In genomic region chr22:46578251-46578823, GRCh38 we compare ENCODE assay signal across 8 cellular contexts. TPM values are rescaled to one million over a fixed set of nuclear protein-coding genes. Genes with fewer than 3 reads are reported as not detected.
DNase-seq lines count a peak whose midpoint lies in the region; ATAC-seq and TF ChIP-seq lines count a peak whose summit lies in the region.

No MANE protein-coding gene starts in this region.

- peaks cover 15% of the 10 kb centered on the region; the same call in 1 of the 2 replicates for H3K4me1 ChIP-seq in MM.1S (ENCODE audit: low read length)

- no peaks in the 10 kb centered on the region for H3K27me3 Mint-ChIP-seq in effector memory CD8-positive, alpha-beta T cell
- no peaks in the 10 kb centered on the region for H3K27me3 Mint-ChIP-seq in natural killer cell treated with Interleukin-12 subunit alpha and Interleukin-12 subunit beta and Interleukin-15 and Interleukin-18, amount 100 ng/mL, for 72 hours

- peak overlapping the region; percentile 96 for H3K4me2 ChIP-seq in MM.1S (ENCODE audit: low read depth, low read length)

- no peak overlapping the region for H2AFZ ChIP-seq in MM.1S (ENCODE audit: low read length)

- no peak for DNase-seq in AG10803 (ENCODE audit: low read depth)
- no peak for DNase-seq in MM.1S
- DNase-seq in effector memory CD8-positive, alpha-beta T cell = no peak
- DNase-seq in natural killer cell treated with Interleukin-12 subunit alpha and Interleukin-12 subunit beta and Interleukin-15 and Interleukin-18, amount 100 ng/mL, for 72 hours (ENCODE audit: low spot score) = no peak
- DNase-seq in HuH-7.5 (ENCODE audit: low spot score) = no peak
- DNase-seq in stimulated activated CD4-positive, alpha-beta T cell treated with anti-CD3 and anti-CD28 coated beads, Interleukin-1b, Interleukin-23, amount 100 ng/mL, for 48 hours = no peak
- DNase-seq in NOMO-1 treated with DMSO at 0.1 percent for 48 hours (lab: John Stamatoyannopoulos, UW; ENCODE audit: unreplicated experiment) = no peak
- DNase-seq in mucosa of gallbladder (ENCODE audit: low spot score) = no peak

- H3F3A ChIP-seq in MM.1S (ENCODE audit: insufficient read depth, low read length) = peaks cover 4% of the 10 kb centered on the region; the same call in 1 of the 2 replicates

- no peak for TF ChIP-seq CTCF in AG10803 (conservative IDR thresholded peaks at IDR 0.05; ENCODE audit: low read length)
- TF ChIP-seq CTCF in MM.1S (IDR thresholded peaks at IDR 0.05; ENCODE audit: low read length) = no peak

- H3K4me3 Mint-ChIP-seq in effector memory CD8-positive, alpha-beta T cell = peak overlapping the region; percentile 91 to 92
- H3K4me3 Mint-ChIP-seq in natural killer cell treated with Interleukin-12 subunit alpha and Interleukin-12 subunit beta and Interleukin-15 and Interleukin-18, amount 100 ng/mL, for 72 hours = peak overlapping the region; percentile 89

- peaks cover 4% of the 10 kb centered on the region for H3K79me2 ChIP-seq in MM.1S (ENCODE audit: low read length)

- H3K9ac ChIP-seq in MM.1S (ENCODE audit: low read length) = no peak overlapping the region

- H3K27me3 ChIP-seq in MM.1S (replicated peaks; ENCODE audit: insufficient read depth, low read length) = no peaks in the 10 kb centered on the region; the same call in 1 of the 2 replicates

- H3K27ac ChIP-seq in MM.1S (ENCODE audit: low read length) = no peak overlapping the region

- H3K27ac Mint-ChIP-seq in effector memory CD8-positive, alpha-beta T cell = peak overlapping the region in 1 of 2 donors; percentile 92
- H3K27ac Mint-ChIP-seq in natural killer cell treated with Interleukin-12 subunit alpha and Interleukin-12 subunit beta and Interleukin-15 and Interleukin-18, amount 100 ng/mL, for 72 hours = peak overlapping the region in 1 of 2 donors; percentile 23

- H3K36me3 Mint-ChIP-seq in effector memory CD8-positive, alpha-beta T cell (ENCODE audit: insufficient read depth) = peaks cover 18% of the 10 kb centered on the region
- no peaks in the 10 kb centered on the region for H3K36me3 Mint-ChIP-seq in natural killer cell treated with Interleukin-12 subunit alpha and Interleukin-12 subunit beta and Interleukin-15 and Interleukin-18, amount 100 ng/mL, for 72 hours

- H3K36me3 ChIP-seq in MM.1S (replicated peaks; ENCODE audit: insufficient read depth, low read length) = no peaks in the 10 kb centered on the region

- peak overlapping the region; percentile 72 for H3K4me3 ChIP-seq in AG10803 (ENCODE audit: low read length)
- H3K4me3 ChIP-seq in MM.1S (ENCODE audit: low read length) = peak overlapping the region; percentile 79; the same call in 1 of the 2 replicates

- H3K9me3 Mint-ChIP-seq in effector memory CD8-positive, alpha-beta T cell = no peaks in the 10 kb centered on the region
- no peaks in the 10 kb centered on the region for H3K9me3 Mint-ChIP-seq in natural killer cell treated with Interleukin-12 subunit alpha and Interleukin-12 subunit beta and Interleukin-15 and Interleukin-18, amount 100 ng/mL, for 72 hours

- no peaks in the 10 kb centered on the region for H4K20me1 ChIP-seq in MM.1S (ENCODE audit: insufficient read depth, low read length)

- ATAC-seq in effector memory CD8-positive, alpha-beta T cell (replicated peaks) = no peak
- no peak for ATAC-seq in natural killer cell treated with Interleukin-12 subunit alpha and Interleukin-12 subunit beta and Interleukin-15 and Interleukin-18, amount 100 ng/mL, for 72 hours

- peaks cover 40 to 48% of the 10 kb centered on the region in 2 donors for H3K4me1 Mint-ChIP-seq in effector memory CD8-positive, alpha-beta T cell (ENCODE audit: low read depth in 2 of 2)
- H3K4me1 Mint-ChIP-seq in natural killer cell treated with Interleukin-12 subunit alpha and Interleukin-12 subunit beta and Interleukin-15 and Interleukin-18, amount 100 ng/mL, for 72 hours (ENCODE audit: low read depth in 2 of 2) = peaks cover 19 to 36% of the 10 kb centered on the region in 2 donors

- no peaks in the 10 kb centered on the region for H3K9me2 ChIP-seq in MM.1S (replicated peaks; ENCODE audit: insufficient read depth, low read length)

- no peaks in the 10 kb centered on the region for H3K9me3 ChIP-seq in MM.1S (replicated peaks; ENCODE audit: insufficient read depth, low read length)

RNA-seq across cellular contexts. Expression of gene CELSR1, which starts 40.9 kb away (rescaled TPM):
- under 1 TPM; 0.14 to 0.45 TPM for total RNA-seq in natural killer cell treated with Interleukin-12 subunit alpha and Interleukin-12 subunit beta and Interleukin-15 and Interleukin-18, amount 100 ng/mL, for 72 hours
- 6.7 TPM for total RNA-seq in mucosa of gallbladder

RNA-seq across cellular contexts. Expression of gene GRAMD4, which starts 41.8 kb away (rescaled TPM):
- 10 to 100 TPM in 1 of 2 donors, 1 to 10 TPM in 1; 6.8 to 21.4 TPM for total RNA-seq in natural killer cell treated with Interleukin-12 subunit alpha and Interleukin-12 subunit beta and Interleukin-15 and Interleukin-18, amount 100 ng/mL, for 72 hours
- total RNA-seq in mucosa of gallbladder = 142 TPM
